In the genomic region with DNA sequence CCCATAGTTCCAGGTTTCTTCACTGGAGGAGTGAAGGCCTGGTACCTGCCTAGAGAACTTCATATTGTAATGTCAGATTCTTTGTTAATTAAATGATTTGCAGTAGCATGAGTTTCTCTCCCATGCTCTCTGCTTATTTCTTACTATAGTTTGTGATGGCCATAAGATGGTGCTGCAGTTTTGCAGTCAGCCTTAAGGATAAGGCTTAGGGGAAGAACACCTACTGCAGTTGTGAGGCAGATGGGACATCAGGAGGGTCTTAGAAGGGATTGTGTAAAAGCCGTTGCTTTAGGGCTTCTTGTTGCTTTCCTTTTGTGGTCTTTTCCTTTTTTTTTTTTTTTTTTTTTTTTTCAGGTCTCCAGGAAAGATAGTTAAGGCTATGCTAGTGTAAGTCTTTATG, we compare ENCODE assay signal across 10 cellular contexts.
DNase-seq lines count a peak whose midpoint lies in the region; ATAC-seq and TF ChIP-seq lines count a peak whose summit lies in the region.
"Had no signal": no experiment of that assay in that cellular context is flagged by ENCODE, and none has a peak within 500 bp of the region (broad histone marks: within the 10 kb centered on the region; RNA-seq: fewer than 3 reads in every experiment).

No MANE protein-coding gene starts in this region.

- H3K9me3 Mint-ChIP-seq in MCF 10A (ENCODE audit: unreplicated experiment) (no peaks in the 10 kb centered on the region), type B pancreatic cell (no peaks in the 10 kb centered on the region)

- no peak overlapping the region for H3K27ac Mint-ChIP-seq in MCF 10A (ENCODE audit: low read depth, unreplicated experiment)
- no peak overlapping the region for H3K27ac Mint-ChIP-seq in type B pancreatic cell

- intact Hi-C loops in MCF 10A (cut with micrococcal nuclease) = loop anchor here (5.0 kb wide), 1 partner anchor 141 kb away; no protein-coding TSS in a partner anchor
- intact Hi-C loops in breast epithelium (cut with DNase I; ENCODE audit: low total_unique reads) = no loop called here
- intact Hi-C loops in dorsolateral prefrontal cortex (cut with DNase I) = loop anchor here (5.0 to 10.0 kb wide), 4 partner anchors 66 to 271 kb away; no protein-coding TSS in a partner anchor
- intact Hi-C loops in adrenal gland (cut with DNase I) = no loop called here

- no TSS peak for BruUV-seq in MCF 10A (replicated peaks; lab: Mats Ljungman, UMichigan)

- TF ChIP-seq POLR2A in breast epithelium (IDR thresholded peaks at IDR 0.05) = no peak
- no peak for TF ChIP-seq POLR2A in GM18505 (IDR thresholded peaks at IDR 0.05; ENCODE audit: borderline replicate concordance, extremely low read depth, insufficient read depth, insufficient read length)
- no peak for TF ChIP-seq POLR2A in adrenal gland (IDR thresholded peaks at IDR 0.05)

- TF ChIP-seq CTCF in MCF 10A (IDR thresholded peaks at IDR 0.05; ENCODE audit: unreplicated experiment) (peak; percentile 20), breast epithelium (IDR thresholded peaks at IDR 0.05) (no peak), dorsolateral prefrontal cortex (IDR thresholded peaks at IDR 0.05 in 54 of 56, conservative IDR thresholded peaks at IDR 0.05 in 2 of 56; ENCODE audit: low read depth in 1 of 56, partially characterized antibody in 56 of 56) (peak in 51 of 56 donors; percentile 19 to 69 (median 44)), type B pancreatic cell (conservative IDR thresholded peaks at IDR 0.05) (peak; percentile 34), adrenal gland (IDR thresholded peaks at IDR 0.05) (peak in 1 of 6 experiments; percentile 28)

- H3K36me3 Mint-ChIP-seq in MCF 10A (ENCODE audit: insufficient read depth, unreplicated experiment) (peaks cover 6% of the 10 kb centered on the region), type B pancreatic cell (peaks cover 9% of the 10 kb centered on the region)

- H3K27ac ChIP-seq in breast epithelium (no peak overlapping the region), dorsolateral prefrontal cortex (peak overlapping the region in 26 of 59 donors; percentile 6 to 96 (median 82)), adrenal gland (no peak overlapping the region)

- H3K9me3 ChIP-seq in breast epithelium = no peaks in the 10 kb centered on the region
- H3K9me3 ChIP-seq in adrenal gland (replicated peaks in 1 of 3) = no peaks in the 10 kb centered on the region

- 36 to 54% (median 47%) methylated on average over 1 of the region's 1 CpG for WGBS in adrenal gland, 4 donors

- DNase-seq in MCF 10A (ENCODE audit: unreplicated experiment) (peak; percentile 25), breast epithelium (ENCODE audit: low spot score in 2 of 2) (no peak), NCI-H748 (lab: John Stamatoyannopoulos, UW; ENCODE audit: unreplicated experiment) (peak; percentile 91), dorsolateral prefrontal cortex (no peak), type B pancreatic cell (ENCODE audit: extremely low spot score, unreplicated experiment) (no peak), adrenal gland (no peak)
- DNase-seq: effector CD8-positive, alpha-beta T cell; T1000 had no signal

- H3K36me3 ChIP-seq in breast epithelium (no peaks in the 10 kb centered on the region), adrenal gland (replicated peaks in 1 of 2) (peaks cover 0 to 4% of the 10 kb centered on the region in 2 donors)

- H3K27me3 Mint-ChIP-seq in MCF 10A (ENCODE audit: insufficient read depth, unreplicated experiment) = no peaks in the 10 kb centered on the region
- H3K27me3 Mint-ChIP-seq in type B pancreatic cell = no peaks in the 10 kb centered on the region

- POLR2A ChIA-PET in MCF 10A (lab: Yijun Ruan, JAX) = interaction anchor here (0.9 to 4.4 kb wide), 3 partner anchors 11 to 268 kb away, joined by 3 to 33 read pairs (median 3); no protein-coding TSS in a partner anchor

- no peak overlapping the region for H3K4me3 ChIP-seq in breast epithelium
- no peak overlapping the region for H3K4me3 ChIP-seq in dorsolateral prefrontal cortex
- no peak overlapping the region for H3K4me3 ChIP-seq in adrenal gland

- peaks cover 44% of the 10 kb centered on the region for H3K4me1 Mint-ChIP-seq in MCF 10A (ENCODE audit: insufficient read depth, unreplicated experiment)
- peaks cover 38% of the 10 kb centered on the region for H3K4me1 Mint-ChIP-seq in type B pancreatic cell (ENCODE audit: unreplicated experiment)

- CTCF ChIA-PET in MCF 10A (lab: Yijun Ruan, JAX) = interaction anchor here (0.5 to 6.1 kb wide), 14 partner anchors 13 to 298 kb away, joined by 3 to 29 read pairs (median 4); no protein-coding TSS in a partner anchor

- H3K4me1 ChIP-seq in breast epithelium (peaks cover 0 to 10% of the 10 kb centered on the region in 2 donors), adrenal gland (replicated peaks in 1 of 2) (peaks cover 9 to 42% of the 10 kb centered on the region in 2 donors)

- no peaks in the 10 kb centered on the region for H3K27me3 ChIP-seq in breast epithelium
- H3K27me3 ChIP-seq in dorsolateral prefrontal cortex = no peaks in the 10 kb centered on the region
- no peaks in the 10 kb centered on the region for H3K27me3 ChIP-seq in adrenal gland

- H3K4me3 Mint-ChIP-seq in MCF 10A (ENCODE audit: unreplicated experiment) (no peak overlapping the region), type B pancreatic cell (no peak overlapping the region)

- ATAC-seq in GM18505 (IDR thresholded peaks at IDR 0.05; ENCODE audit: unreplicated experiment) (no peak), GM19467 (IDR thresholded peaks at IDR 0.05; ENCODE audit: unreplicated experiment) (no peak)

Comparison
In these comparisons a context has a peak if more than half of its experiments do, and no peak if none do; other contexts are left out.
1. DNase-seq: peak in MCF 10A (single experiment) and NCI-H748 (single experiment); none in breast epithelium (0 of 2), dorsolateral prefrontal cortex (0 of 10), type B pancreatic cell (single experiment) and adrenal gland (0 of 7).
2. CTCF ChIP-seq: peak in MCF 10A (single experiment), dorsolateral prefrontal cortex (51 of 56) and type B pancreatic cell (single experiment); none in breast epithelium (0 of 3).
3. intact Hi-C loops: an anchor here in MCF 10A (5.0 kb wide) and dorsolateral prefrontal cortex (5.0 to 10.0 kb wide); none called in breast epithelium and adrenal gland.